12 cellular contexts compared by ENCODE assay signal in genomic region chr1:8122160-8122476, GRCh38.
DNase-seq lines count a peak whose midpoint lies in the region; ATAC-seq, FAIRE-seq and TF ChIP-seq lines count a peak whose summit lies in the region.
"Had no signal": no experiment of that assay in that cellular context is flagged by ENCODE, and none has a peak within 500 bp of the region (broad histone marks: within the 10 kb centered on the region; RNA-seq: fewer than 3 reads in every experiment).

No MANE protein-coding gene starts in this region.

- peak overlapping the region; percentile 96 for H2AK5ac ChIP-seq in IMR-90 (ENCODE audit: low read depth, low read length)

- peak overlapping the region; percentile 89 for H4K5ac ChIP-seq in IMR-90 (ENCODE audit: low read depth, low read length)

- H2BK15ac ChIP-seq in IMR-90 (ENCODE audit: low read depth, low read length): peak overlapping the region; percentile 97

- H3K27me3 ChIP-seq in IMR-90 (ENCODE audit: control insufficient read depth, insufficient read depth, low read length): no peaks in the 10 kb centered on the region
- H3K27me3 ChIP-seq in ascending aorta: no peaks in the 10 kb centered on the region
- H3K27me3 ChIP-seq in HepG2 (ENCODE audit: control insufficient read depth in 1 of 2, insufficient read depth in 2 of 2, low read length in 2 of 2): no peaks in the 10 kb centered on the region
- no peaks in the 10 kb centered on the region for H3K27me3 ChIP-seq in stomach smooth muscle (ENCODE audit: control insufficient read depth in 1 of 2, insufficient read depth in 2 of 2, low read length in 2 of 2)

- H3K36me3 ChIP-seq in IMR-90 (ENCODE audit: control insufficient read depth, insufficient read depth, low read length) (no peaks in the 10 kb centered on the region), ascending aorta (no peaks in the 10 kb centered on the region), HepG2 (replicated peaks in 1 of 2; ENCODE audit: control insufficient read depth in 1 of 2, insufficient read depth in 2 of 2, low read length in 2 of 2) (no peaks in the 10 kb centered on the region), stomach smooth muscle (ENCODE audit: control insufficient read depth in 2 of 2, insufficient read depth in 2 of 2, low read length in 2 of 2) (no peaks in the 10 kb centered on the region)

- ATAC-seq in IMR-90 (ENCODE audit: low read depth) (peak; percentile 44), HepG2 (no peak), GM21786 (IDR thresholded peaks at IDR 0.05; ENCODE audit: unreplicated experiment) (no peak)

- H4K91ac ChIP-seq in IMR-90 (ENCODE audit: insufficient read depth, low read depth, low read length): peak overlapping the region; percentile 94

- no peaks in the 10 kb centered on the region for H4K20me1 ChIP-seq in IMR-90 (ENCODE audit: insufficient read depth, low read length)
- no peaks in the 10 kb centered on the region for H4K20me1 ChIP-seq in HepG2 (ENCODE audit: insufficient read depth, low read length)

- TF ChIP-seq CTCF in IMR-90 (conservative IDR thresholded peaks at IDR 0.05; ENCODE audit: low read depth, low read length) (no peak), ascending aorta (IDR thresholded peaks at IDR 0.05) (no peak), HepG2 (CRISPR knock-in tag; IDR thresholded peaks at IDR 0.05) (no peak)

- peak overlapping the region; percentile 88 for H3K4ac ChIP-seq in IMR-90 (ENCODE audit: low read depth, low read length)

- DNase-seq in IMR-90: peak; percentile 60
- peak in 1 of 2 donors; percentile 64 for DNase-seq in ascending aorta (ENCODE audit: low spot score in 2 of 2)
- no peak for DNase-seq in HepG2 (ENCODE audit: low spot score)
- DNase-seq in retina: no peak
- DNase-seq in activated naive CD4-positive, alpha-beta T cell treated with Interleukin-2 at 50 U/mL for 16 hours: no peak
- DNase-seq: effector CD4-positive, alpha-beta T cell; GF-D8; NCI-H345; stimulated activated naive CD4-positive, alpha-beta T cell treated with Interleukin-2 at 50 U/mL for 16 hours had no signal

- WGBS in IMR-90 (ENCODE audit: extremely low coverage in 2 of 2, insufficient read length in 1 of 2), 2 experiments: no CpG with 5 or more reads among the region's 3 CpGs
- 85% methylated on average over 3 of the region's 3 CpGs for whole genome bisulfite sequencing in HepG2 (ENCODE audit: low lambda C conversion rate)

- peak overlapping the region; percentile 85 for H3K18ac ChIP-seq in IMR-90 (ENCODE audit: low read depth, low read length)

- peak overlapping the region; percentile 93 for H3K14ac ChIP-seq in IMR-90 (replicated peaks; ENCODE audit: low read depth, low read length)

- no peak overlapping the region for H2AK9ac ChIP-seq in IMR-90 (replicated peaks; ENCODE audit: low read depth, low read length, poor library complexity)

- H3K9me1 ChIP-seq in IMR-90 (ENCODE audit: insufficient read depth, low read length): peaks cover 12% of the 10 kb centered on the region; the same call in 1 of the 2 replicates

- peak overlapping the region; percentile 92 for H2BK20ac ChIP-seq in IMR-90 (ENCODE audit: low read depth, low read length)

- no peaks in the 10 kb centered on the region for H3K79me1 ChIP-seq in IMR-90 (ENCODE audit: low read depth in 1 of 2, low read length in 2 of 2)

- H3K9me3 ChIP-seq in IMR-90 (ENCODE audit: control insufficient read depth, insufficient read depth, low read length): no peaks in the 10 kb centered on the region
- no peaks in the 10 kb centered on the region for H3K9me3 ChIP-seq in ascending aorta
- peaks cover 15% of the 10 kb centered on the region; the same call in 1 of the 2 replicates for H3K9me3 ChIP-seq in HepG2 (ENCODE audit: low read length)
- H3K9me3 ChIP-seq in stomach smooth muscle (ENCODE audit: control insufficient read depth in 2 of 2, low read length in 2 of 2): peaks cover 0 to 4% of the 10 kb centered on the region in 2 donors

- no peak for TF ChIP-seq EP300 in HepG2 (IDR thresholded peaks at IDR 0.05; ENCODE audit: low read depth in 2 of 2, low read length in 2 of 2)
- no peak for TF ChIP-seq EP300 in HepG2 (CRISPR knock-in tag; IDR thresholded peaks at IDR 0.05; ENCODE audit: borderline replicate concordance)

- H2AFZ ChIP-seq in IMR-90 (replicated peaks; ENCODE audit: low read length, poor library complexity) (no peak overlapping the region), HepG2 (ENCODE audit: low read length) (no peak overlapping the region)

- TF ChIP-seq POLR2A in IMR-90 (IDR thresholded peaks at IDR 0.05; ENCODE audit: low read depth, low read length) (no peak), HepG2 (IDR thresholded peaks at IDR 0.05; ENCODE audit: insufficient read depth in 1 of 2, low read depth in 2 of 2, low read length in 2 of 2) (no peak)

- H3K4me1 ChIP-seq in IMR-90 (ENCODE audit: control insufficient read depth, insufficient read depth, low read length) (peaks cover 33% of the 10 kb centered on the region), ascending aorta (peaks cover 22 to 58% of the 10 kb centered on the region in 2 donors), HepG2 (ENCODE audit: insufficient read depth, low read length) (peaks cover 72% of the 10 kb centered on the region), stomach smooth muscle (ENCODE audit: control insufficient read depth, insufficient read depth, low read length) (peaks cover 58% of the 10 kb centered on the region)

- POLR2A ChIA-PET in IMR-90 (lab: Charles Lee; ENCODE audit: unreplicated experiment): no interaction called here
- POLR2A ChIA-PET in HepG2 (lab: Yijun Ruan, JAX): interaction anchor here (0.5 to 4.7 kb wide), 22 partner anchors 11 to 95 kb away, joined by 3 to 64 read pairs (median 12); partner anchors contain the start of gene ERRFI1

- H3K56ac ChIP-seq in IMR-90 (ENCODE audit: extremely low read depth, insufficient read depth, low read length): peak overlapping the region; percentile 88; the same call in 1 of the 2 replicates

- FAIRE-seq in HepG2 (lab: Jason Lieb, UNC): no peak
- FAIRE-seq: keratinocyte had no signal

- dilution Hi-C loops in IMR-90 (cut with HindIII; ENCODE audit: low sequenced_read_pairs, unreplicated experiment): no loop called here

- TF ChIP-seq RAD21 in IMR-90 (IDR thresholded peaks at IDR 0.05; ENCODE audit: low read length) (no peak), HepG2 (CRISPR knock-in tag; IDR thresholded peaks at IDR 0.05) (no peak)

- H3K4me2 ChIP-seq in IMR-90 (ENCODE audit: low read depth, low read length) (no peak overlapping the region), HepG2 (ENCODE audit: low read depth, low read length) (peak overlapping the region; percentile 64)

- peak overlapping the region; percentile 96 for H2BK5ac ChIP-seq in IMR-90 (ENCODE audit: low read depth, low read length, poor library complexity, severe bottlenecking)

- in situ Hi-C loops in IMR-90 (cut with MboI; ENCODE audit: low sequenced_read_pairs) (loop anchor here (10.0 kb wide), 1 partner anchor 87 kb away; no protein-coding TSS in a partner anchor), HepG2 (cut with HindIII; ENCODE audit: extremely low pct_ligation_motif_present, low pct_unique_long_range_greater_than_20kb) (no loop called here)

- H3K27ac ChIP-seq in IMR-90 (ENCODE audit: insufficient read depth, low read length) (peak overlapping the region; percentile 93), ascending aorta (peak overlapping the region; percentile 95 to 96), HepG2 (ENCODE audit: extremely low read length, insufficient read depth, low read length) (peak overlapping the region; percentile 97), stomach smooth muscle (ENCODE audit: low read length) (peak overlapping the region; percentile 97)

- CTCF ChIA-PET in IMR-90 (lab: Yijun Ruan, JAX): interaction anchor here (0.6 to 2.4 kb wide), 3 partner anchors 13 to 33 kb away, joined by 3 to 4 read pairs (median 3); no protein-coding TSS in a partner anchor
- CTCF ChIA-PET in HepG2 (lab: Yijun Ruan, JAX; ENCODE audit: low intra/inter-chr PET ratio, low total read pairs): no interaction called here

- H3K79me2 ChIP-seq in HepG2 (ENCODE audit: insufficient read depth, low read length): peaks cover 3% of the 10 kb centered on the region

- H3K9ac ChIP-seq in IMR-90 (ENCODE audit: low read depth, low read length): peak overlapping the region; percentile 61
- peak overlapping the region; percentile 69 for H3K9ac ChIP-seq in HepG2 (ENCODE audit: insufficient read depth, low read depth, low read length)
- peak overlapping the region; percentile 78 to 90 for H3K9ac ChIP-seq in stomach smooth muscle (ENCODE audit: low read length in 2 of 2)

- H3K4me3 ChIP-seq in IMR-90 (ENCODE audit: insufficient read depth, low read depth, low read length) (no peak overlapping the region), ascending aorta (peak overlapping the region in 1 of 2 donors; percentile 49), HepG2 (replicated peaks in 1 of 3; ENCODE audit: insufficient read depth in 1 of 3, low read depth in 2 of 3, low read length in 3 of 3) (no peak overlapping the region; a peak in 1 of 6 replicates), stomach smooth muscle (ENCODE audit: low read length in 2 of 2) (peak overlapping the region in 1 of 2 donors; percentile 55)

- H4K8ac ChIP-seq in IMR-90 (ENCODE audit: low read depth in 2 of 2, low read length in 2 of 2): peak overlapping the region; percentile 82 to 88

- H2BK120ac ChIP-seq in IMR-90 (ENCODE audit: low read depth, low read length): peak overlapping the region; percentile 92

- BruUV-seq in IMR-90 (replicated peaks; lab: Mats Ljungman, UMichigan) (no TSS peak), HepG2 (replicated peaks; lab: Mats Ljungman, UMichigan) (no TSS peak)

- intact Hi-C loops in IMR-90 (cut with micrococcal nuclease) (no loop called here), ascending aorta (cut with DNase I) (no loop called here), HepG2 (cut with micrococcal nuclease; ENCODE audit: unreplicated experiment) (loop anchor here (5.0 kb wide), 1 partner anchor 45 kb away; no protein-coding TSS in a partner anchor)

- peak overlapping the region; percentile 66 for H3K23ac ChIP-seq in IMR-90 (ENCODE audit: low read depth, low read length)

TF ChIP-seq in IMR-90, 13 proteins besides CTCF, POLR2A, EP300 and RAD21:
- TF ChIP-seq RFX5 (IDR thresholded peaks at IDR 0.05; ENCODE audit: low read depth, low read length) (no peak), MAFK (IDR thresholded peaks at IDR 0.05; ENCODE audit: low read depth, low read length) (peak; percentile 75)

TF ChIP-seq in HepG2, 621 proteins besides CTCF, POLR2A, EP300 and RAD21 (continues in another document):
- TF ChIP-seq, protein P1, sequence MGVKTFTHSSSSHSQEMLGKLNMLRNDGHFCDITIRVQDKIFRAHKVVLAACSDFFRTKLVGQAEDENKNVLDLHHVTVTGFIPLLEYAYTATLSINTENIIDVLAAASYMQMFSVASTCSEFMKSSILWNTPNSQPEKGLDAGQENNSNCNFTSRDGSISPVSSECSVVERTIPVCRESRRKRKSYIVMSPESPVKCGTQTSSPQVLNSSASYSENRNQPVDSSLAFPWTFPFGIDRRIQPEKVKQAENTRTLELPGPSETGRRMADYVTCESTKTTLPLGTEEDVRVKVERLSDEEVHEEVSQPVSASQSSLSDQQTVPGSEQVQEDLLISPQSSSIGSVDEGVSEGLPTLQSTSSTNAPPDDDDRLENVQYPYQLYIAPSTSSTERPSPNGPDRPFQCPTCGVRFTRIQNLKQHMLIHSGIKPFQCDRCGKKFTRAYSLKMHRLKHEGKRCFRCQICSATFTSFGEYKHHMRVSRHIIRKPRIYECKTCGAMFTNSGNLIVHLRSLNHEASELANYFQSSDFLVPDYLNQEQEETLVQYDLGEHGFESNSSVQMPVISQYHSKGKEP (CRISPR knock-in tag; IDR thresholded peaks at IDR 0.05): no peak
- no peak for TF ChIP-seq IRX3 (CRISPR knock-in tag; IDR thresholded peaks at IDR 0.05; ENCODE audit: borderline replicate concordance, low read depth)
